In genomic region chr10:114304017-114304565, GRCh38 we compare ENCODE assay signal across 8 cellular contexts.
DNase-seq lines count a peak whose midpoint lies in the region; ATAC-seq and TF ChIP-seq lines count a peak whose summit lies in the region.

No MANE protein-coding gene starts in this region.

- peak overlapping the region; percentile 86 for H3K4me3 Mint-ChIP-seq in activated CD4-positive, alpha-beta T cell treated with anti-CD3 and anti-CD28 coated beads, Interleukin-2, amount 10 ng/mL, durations not matched to agents 24 days and 14 days

- peak; percentile 80 for ATAC-seq in GM19023 (IDR thresholded peaks at IDR 0.05; ENCODE audit: unreplicated experiment)
- peak; percentile 74 for ATAC-seq in HG03280 (IDR thresholded peaks at IDR 0.05; ENCODE audit: unreplicated experiment)

- H3K36me3 ChIP-seq in liver (ENCODE audit: control insufficient read depth in 4 of 4, insufficient read depth in 3 of 4, low read depth in 1 of 4, low read length in 3 of 4), result no peaks in the 10 kb centered on the region

- peaks cover 16% of the 10 kb centered on the region for H3K4me1 Mint-ChIP-seq in activated CD4-positive, alpha-beta T cell treated with anti-CD3 and anti-CD28 coated beads, Interleukin-2, amount 10 ng/mL, durations not matched to agents 24 days and 14 days

- H3K27me3 ChIP-seq in liver (ENCODE audit: control insufficient read depth in 4 of 4, insufficient read depth in 4 of 4, low read length in 3 of 4), result no peaks in the 10 kb centered on the region

- 9% methylated on average over 14 of the region's 14 CpGs for WGBS in liver

- intact Hi-C loops in activated CD4-positive, alpha-beta T cell treated with anti-CD3 and anti-CD28 coated beads, Interleukin-2, amount 10 ng/mL, durations not matched to agents 24 days and 14 days (cut with micrococcal nuclease), result loop anchor here (1.0 to 10.0 kb wide), 7 partner anchors 98 to 828 kb away; partner anchors contain the start of genes AFAP1L2, CCDC186 and TDRD1

- no peaks in the 10 kb centered on the region for H3K36me3 Mint-ChIP-seq in activated CD4-positive, alpha-beta T cell treated with anti-CD3 and anti-CD28 coated beads, Interleukin-2, amount 10 ng/mL, durations not matched to agents 24 days and 14 days (ENCODE audit: low read depth)

- H3K4me1 ChIP-seq in liver (ENCODE audit: control insufficient read depth in 4 of 4, insufficient read depth in 4 of 4, low read length in 3 of 4), result peaks cover 2 to 8% (median 7%) of the 10 kb centered on the region in 4 donors

- TF ChIP-seq RAD21 in liver (IDR thresholded peaks at IDR 0.05), result peak; percentile 86 to 92

- no peak overlapping the region for H3K9ac ChIP-seq in liver (ENCODE audit: low read depth in 1 of 2, low read length in 2 of 2)

- peak; percentile 76 to 83 for DNase-seq in AML-193 (lab: John Stamatoyannopoulos, UW)
- DNase-seq in NCI-H446 (lab: John Stamatoyannopoulos, UW), result peak; percentile 74 to 85
- peak; percentile 91 for DNase-seq in activated CD4-positive, alpha-beta T cell treated with anti-CD3 and anti-CD28 coated beads, Interleukin-2, amount 10 ng/mL, durations not matched to agents 24 days and 14 days
- DNase-seq in dermis microvascular lymphatic vessel endothelial cell (ENCODE audit: low read depth in 2 of 2), result peak; percentile 74 to 86
- peak; percentile 68 for DNase-seq in stimulated activated CD4-positive, alpha-beta T cell treated with anti-CD3 and anti-CD28 coated beads, Interleukin-4, amount 100 ng/mL, for 1 hour

- H3K9me3 ChIP-seq in liver (ENCODE audit: control insufficient read depth in 4 of 4, low read length in 3 of 4), result no peaks in the 10 kb centered on the region

- H3K27ac Mint-ChIP-seq in activated CD4-positive, alpha-beta T cell treated with anti-CD3 and anti-CD28 coated beads, Interleukin-2, amount 10 ng/mL, durations not matched to agents 24 days and 14 days, result peak overlapping the region; percentile 60

- no peaks in the 10 kb centered on the region for H3K27me3 Mint-ChIP-seq in activated CD4-positive, alpha-beta T cell treated with anti-CD3 and anti-CD28 coated beads, Interleukin-2, amount 10 ng/mL, durations not matched to agents 24 days and 14 days

- peak overlapping the region in 2 of 3 donors; percentile 20 to 22 for H3K4me3 ChIP-seq in liver (ENCODE audit: low read depth in 1 of 3, low read length in 3 of 3)

- peak; percentile 81 for TF ChIP-seq CTCF in liver (IDR thresholded peaks at IDR 0.05; ENCODE audit: low read depth, low read length, missing input control)

- H3K27ac ChIP-seq in liver (ENCODE audit: low read depth in 1 of 2, low read length in 2 of 2), result no peak overlapping the region

- H3K9me3 Mint-ChIP-seq in activated CD4-positive, alpha-beta T cell treated with anti-CD3 and anti-CD28 coated beads, Interleukin-2, amount 10 ng/mL, durations not matched to agents 24 days and 14 days, result no peaks in the 10 kb centered on the region

TF ChIP-seq in liver, 16 proteins besides CTCF, POLR2A, EP300 and RAD21:
- peak; percentile 20 for TF ChIP-seq SP1 (IDR thresholded peaks at IDR 0.05)
- TF ChIP-seq HNF4G (IDR thresholded peaks at IDR 0.05), result no peak
